9 cellular contexts compared by ENCODE assay signal in the genomic region with DNA sequence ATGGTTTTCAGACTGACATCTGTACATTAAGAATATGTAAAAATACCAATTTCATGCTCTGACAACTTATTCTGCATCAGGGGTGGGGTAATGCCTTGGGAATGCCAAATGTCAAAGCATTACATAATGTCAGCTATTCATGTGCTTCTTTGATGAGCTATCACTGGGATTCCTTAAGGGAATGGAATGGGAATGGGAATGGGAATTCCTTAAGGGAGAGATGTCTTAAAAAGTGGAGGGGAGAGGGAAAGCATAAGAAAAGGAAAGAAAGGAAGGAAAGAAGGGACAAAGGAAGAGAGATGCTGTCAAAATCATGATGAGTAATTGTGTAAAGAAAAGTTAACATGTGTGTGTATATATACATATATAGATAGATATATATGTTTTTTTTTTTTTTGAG. TPM values are rescaled to one million over a fixed set of nuclear protein-coding genes. Genes with fewer than 3 reads are reported as not detected.
"Had no signal": no experiment of that assay in that cellular context is flagged by ENCODE, and none has a peak within 500 bp of the region (broad histone marks: within the 10 kb centered on the region; RNA-seq: fewer than 3 reads in every experiment).

No MANE protein-coding gene starts in this region.

- H3K4me3 ChIP-seq: HAP-1, K562 had no signal

- ATAC-seq: HCT116, K562 had no signal

- DNase-seq: GOT3, H7, IMR-90, KG1 had no signal

- H3K9me3 ChIP-seq: HAP-1 had no signal

- H3K36me3 ChIP-seq: HAP-1 had no signal

RNA-seq across cellular contexts. Expression of a gene that starts 22.5 kb away (rescaled TPM):
- total RNA-seq: H4, HT-29, IMR-90 had no signal
- polyA plus RNA-seq: IMR-90 had no signal
